Comparison of ENCODE assay signal across 8 cellular contexts in genomic region chr1:88685239-88685604, GRCh38. TPM values are rescaled to one million over a fixed set of nuclear protein-coding genes. Genes with fewer than 3 reads are reported as not detected.
DNase-seq lines count a peak whose midpoint lies in the region; ATAC-seq and TF ChIP-seq lines count a peak whose summit lies in the region.

No MANE protein-coding gene starts in this region.

- ATAC-seq in CD8-positive, alpha-beta T cell, result no peak
- no peak for ATAC-seq in left lung
- ATAC-seq in left colon, result no peak

- no peaks in the 10 kb centered on the region for H3K36me3 ChIP-seq in CD8-positive, alpha-beta T cell (ENCODE audit: insufficient read depth, low read length)
- H3K36me3 ChIP-seq in left lung (no peaks in the 10 kb centered on the region), tibial nerve (no peaks in the 10 kb centered on the region)

- no peak for DNase-seq in CD8-positive, alpha-beta T cell
- DNase-seq in HFFc6 (peak; percentile 1), left lung (no peak), tibial nerve (ENCODE audit: low spot score in 2 of 2) (no peak), left colon (no peak), Ammon's horn (ENCODE audit: low spot score) (no peak), NCI-H2081 treated with DMSO at 0.1 percent for 48 hours (lab: John Stamatoyannopoulos, UW) (no peak)
- DNase-seq in activated naive CD8-positive, alpha-beta T cell treated with anti-CD3 and anti-CD28 coated beads for 36 hours, result no peak

- no peaks in the 10 kb centered on the region for H3K27me3 Mint-ChIP-seq in CD8-positive, alpha-beta T cell (ENCODE audit: low read depth)
- H3K27me3 Mint-ChIP-seq in HFFc6 (ENCODE audit: insufficient read depth), result no peaks in the 10 kb centered on the region; the same call in 1 of the 2 replicates
- H3K27me3 Mint-ChIP-seq in activated naive CD8-positive, alpha-beta T cell treated with anti-CD3 and anti-CD28 coated beads for 36 hours, result no peaks in the 10 kb centered on the region

- 1% methylated on average over 7 of the region's 7 CpGs for WGBS in tibial nerve, 2 donors

- no peak for TF ChIP-seq EP300 in tibial nerve (IDR thresholded peaks at IDR 0.05)

- H3K9me3 Mint-ChIP-seq in CD8-positive, alpha-beta T cell, result no peaks in the 10 kb centered on the region
- no peaks in the 10 kb centered on the region for H3K9me3 Mint-ChIP-seq in HFFc6
- no peaks in the 10 kb centered on the region for H3K9me3 Mint-ChIP-seq in activated naive CD8-positive, alpha-beta T cell treated with anti-CD3 and anti-CD28 coated beads for 36 hours

- no peak for TF ChIP-seq POLR2A in tibial nerve (IDR thresholded peaks at IDR 0.05)

- CTCF ChIA-PET in CD8-positive, alpha-beta T cell (lab: Charles Lee), result interaction anchor here (0.7 to 3.6 kb wide), 4 partner anchors 24 to 1099 kb away, joined by 3 to 22 read pairs (median 4); no protein-coding TSS in a partner anchor

- POLR2A ChIA-PET in CD8-positive, alpha-beta T cell (lab: Charles Lee), result interaction anchor here (2.1 to 3.6 kb wide), 3 partner anchors 11 to 206 kb away, joined by 10 to 18 read pairs (median 14); partner anchors contain the start of gene GTF2B

- H3K27ac Mint-ChIP-seq in CD8-positive, alpha-beta T cell, result peak overlapping the region; percentile 96
- peak overlapping the region; percentile 98 for H3K27ac Mint-ChIP-seq in HFFc6
- peak overlapping the region; percentile 97 for H3K27ac Mint-ChIP-seq in activated naive CD8-positive, alpha-beta T cell treated with anti-CD3 and anti-CD28 coated beads for 36 hours

- H3K36me3 Mint-ChIP-seq in CD8-positive, alpha-beta T cell, result peaks cover 18% of the 10 kb centered on the region
- H3K36me3 Mint-ChIP-seq in HFFc6 (ENCODE audit: low read depth), result no peaks in the 10 kb centered on the region
- H3K36me3 Mint-ChIP-seq in activated naive CD8-positive, alpha-beta T cell treated with anti-CD3 and anti-CD28 coated beads for 36 hours, result no peaks in the 10 kb centered on the region

- no peak for TF ChIP-seq CTCF in CD8-positive, alpha-beta T cell (IDR thresholded peaks at IDR 0.05)
- TF ChIP-seq CTCF in HFFc6 (IDR thresholded peaks at IDR 0.05) (no peak), left lung (IDR thresholded peaks at IDR 0.05) (no peak), tibial nerve (IDR thresholded peaks at IDR 0.05) (no peak)

- H3K4me3 ChIP-seq in CD8-positive, alpha-beta T cell (ENCODE audit: low read depth, low read length), result peak overlapping the region; percentile 51
- H3K4me3 ChIP-seq in left lung (peak overlapping the region; percentile 92 to 95), tibial nerve (peak overlapping the region; percentile 75 to 95 (median 82))

- peaks cover 32% of the 10 kb centered on the region for H3K4me1 ChIP-seq in CD8-positive, alpha-beta T cell (ENCODE audit: insufficient read depth, low read length)
- H3K4me1 ChIP-seq in left lung, result peaks cover 15 to 38% of the 10 kb centered on the region in 2 donors
- H3K4me1 ChIP-seq in tibial nerve, result peaks cover 0 to 61% (median 19%) of the 10 kb centered on the region in 4 donors

- H3K4me1 Mint-ChIP-seq in CD8-positive, alpha-beta T cell (ENCODE audit: low read depth), result peaks cover 44% of the 10 kb centered on the region
- peaks cover 53% of the 10 kb centered on the region for H3K4me1 Mint-ChIP-seq in HFFc6 (ENCODE audit: low read depth)
- peaks cover 28% of the 10 kb centered on the region for H3K4me1 Mint-ChIP-seq in activated naive CD8-positive, alpha-beta T cell treated with anti-CD3 and anti-CD28 coated beads for 36 hours

- peak overlapping the region; percentile 91 for H3K4me3 Mint-ChIP-seq in CD8-positive, alpha-beta T cell
- H3K4me3 Mint-ChIP-seq in HFFc6, result peak overlapping the region; percentile 94
- H3K4me3 Mint-ChIP-seq in activated naive CD8-positive, alpha-beta T cell treated with anti-CD3 and anti-CD28 coated beads for 36 hours, result peak overlapping the region; percentile 99

- no peaks in the 10 kb centered on the region for H3K9me3 ChIP-seq in CD8-positive, alpha-beta T cell (ENCODE audit: low read length)
- H3K9me3 ChIP-seq in left lung (no peaks in the 10 kb centered on the region), tibial nerve (no peaks in the 10 kb centered on the region)

- H3K27me3 ChIP-seq in CD8-positive, alpha-beta T cell (ENCODE audit: insufficient read depth, low read length), result no peaks in the 10 kb centered on the region
- H3K27me3 ChIP-seq in left lung (no peaks in the 10 kb centered on the region), tibial nerve (no peaks in the 10 kb centered on the region)

- intact Hi-C loops in CD8-positive, alpha-beta T cell (cut with DNase I, micrococcal nuclease), result loop anchor here (2.0 to 10.0 kb wide), 5 partner anchors 30 to 1980 kb away; partner anchors contain the start of genes SH3GLB1 (in 2 of the 2), ZNF326 (in 2 of the 2), HS2ST1 (in 1 of the 2) and SELENOF (in 1 of the 2)
- intact Hi-C loops in left lung (cut with DNase I) (no loop called here), left colon (cut with DNase I, micrococcal nuclease) (no loop called here)

- peak overlapping the region; percentile 94 for H3K27ac ChIP-seq in CD8-positive, alpha-beta T cell (ENCODE audit: low read depth, low read length)
- H3K27ac ChIP-seq in left lung (peak overlapping the region; percentile 98), tibial nerve (peak overlapping the region in 3 of 4 donors; percentile 92 to 96 (median 93))

RNA-seq across cellular contexts. Expression of gene PKN2, which starts 1.1 kb away (rescaled TPM):
- 10 to 100 TPM; 42.3 to 43.7 TPM for total RNA-seq in CD8-positive, alpha-beta T cell
- 10 to 100 TPM; 32.4 to 43.6 (median 35.7) TPM for total RNA-seq in HFFc6 (2021; fragmentation: NEBNext Ultra II Directional; extraction: Animal tissue kit (Norgen Biotek cat#: 25700))
- 10 to 100 TPM; 15.5 to 15.7 TPM for total RNA-seq in activated naive CD8-positive, alpha-beta T cell treated with anti-CD3 and anti-CD28 coated beads for 36 hours
- 10 to 100 TPM; 41.7 to 50.3 TPM for total RNA-seq in left lung
- total RNA-seq in tibial nerve, result 10 to 100 TPM; 36.3 to 65.9 (median 50.1) TPM
- total RNA-seq in left colon, result 10 to 100 TPM; 57.3 to 64.8 TPM

Comparison
In these comparisons a context has a peak if more than half of its experiments do, and no peak if none do; other contexts are left out.
1. intact Hi-C loops: an anchor here in CD8-positive, alpha-beta T cell (2.0 to 10.0 kb wide); none called in left lung and left colon.